In genomic region chr16:30921459-30921747, GRCh38 we compare ENCODE assay signal across 8 cellular contexts. TPM values are rescaled to one million over a fixed set of nuclear protein-coding genes. Genes with fewer than 3 reads are reported as not detected.
A peak's percentile ranks its signal among the peaks of the same experiment; 100 is the strongest.
DNase-seq lines count a peak whose midpoint lies in the region; ATAC-seq and TF ChIP-seq lines count a peak whose summit lies in the region.

No MANE protein-coding gene starts in this region.

- intact Hi-C loops in CD14-positive monocyte (cut with micrococcal nuclease) (loop anchor here (1.0 to 10.0 kb wide), 5 partner anchors 77 to 267 kb away; partner anchors contain the start of genes CFAP119 (in 1 of the 2), FBRS (in 1 of the 2), PRR14 (in 1 of the 2) and RNF40 (in 1 of the 2)), dorsolateral prefrontal cortex (cut with DNase I) (loop anchor here (1.0 to 10.0 kb wide), 8 partner anchors 23 to 264 kb away; partner anchors contain the start of genes CFAP119 (in 1 of the 2), FBRS (in 1 of the 2), RNF40 (in 1 of the 2) and SRCAP (in 1 of the 2))

- peak overlapping the region; percentile 13 for H3K18ac ChIP-seq in neuronal stem cell (ENCODE audit: low read length)

- no peak overlapping the region for H2BK5ac ChIP-seq in neuronal stem cell (ENCODE audit: low read length)

- no peak overlapping the region for H3K23ac ChIP-seq in neuronal stem cell (ENCODE audit: low read depth, low read length, poor library complexity)

- H3K27me3 Mint-ChIP-seq in CD14-positive monocyte (ENCODE audit: low read depth in 3 of 3): peaks cover 0 to under 1% (median 0%) of the 10 kb centered on the region in 3 donors

- peak overlapping the region; percentile 78 for H2BK12ac ChIP-seq in neuronal stem cell (ENCODE audit: low read length)

- H4K91ac ChIP-seq in neuronal stem cell (ENCODE audit: low read depth, low read length, poor library complexity): no peak overlapping the region

- no peak for DNase-seq in CD14-positive monocyte (ENCODE audit: low spot score)
- no peak for DNase-seq in NB4 (ENCODE audit: low read depth)
- no peak for DNase-seq in dorsolateral prefrontal cortex
- no peak for DNase-seq in neuronal stem cell (ENCODE audit: low spot score)
- no peak for DNase-seq in SJCRH30
- no peak for DNase-seq in T-helper 9 cell
- DNase-seq in NCI-H1417 (lab: John Stamatoyannopoulos, UW): no peak

- no peak overlapping the region for H3K14ac ChIP-seq in neuronal stem cell (ENCODE audit: low read length)

- no peak overlapping the region for H2BK120ac ChIP-seq in neuronal stem cell (ENCODE audit: low read depth, low read length)

- H3K4ac ChIP-seq in neuronal stem cell (ENCODE audit: low read length): no peak overlapping the region

- no peak for TF ChIP-seq CTCF in CD14-positive monocyte (IDR thresholded peaks at IDR 0.05)
- no peak for TF ChIP-seq CTCF in NB4 (IDR thresholded peaks at IDR 0.05; ENCODE audit: low read depth, low read length)
- TF ChIP-seq CTCF in dorsolateral prefrontal cortex (IDR thresholded peaks at IDR 0.05 in 54 of 56, conservative IDR thresholded peaks at IDR 0.05 in 2 of 56; ENCODE audit: low read depth in 1 of 56, partially characterized antibody in 56 of 56): no peak

- peak overlapping the region; percentile 24 for H3K4me2 ChIP-seq in neuronal stem cell (ENCODE audit: insufficient read depth, low read length, poor library complexity, severe bottlenecking)

- H4K8ac ChIP-seq in neuronal stem cell (ENCODE audit: low read depth, low read length): no peak overlapping the region

- H3K4me1 ChIP-seq in neuronal stem cell (ENCODE audit: control insufficient read depth in 2 of 2, insufficient read depth in 1 of 2, low read depth in 1 of 2, low read length in 2 of 2): peaks cover 7 to 8% of the 10 kb centered on the region in 2 donors
- H3K4me1 ChIP-seq in SJCRH30: no peaks in the 10 kb centered on the region

- no peak overlapping the region for H3K9ac ChIP-seq in neuronal stem cell (ENCODE audit: low read depth, low read length, poor library complexity)

- H3K4me3 Mint-ChIP-seq in CD14-positive monocyte: peak overlapping the region; percentile 94 to 100

- peaks cover 2% of the 10 kb centered on the region for H3K79me1 ChIP-seq in neuronal stem cell (ENCODE audit: low read depth, low read length)

- no peak for TF ChIP-seq POLR2A in NB4 (IDR thresholded peaks at IDR 0.05; ENCODE audit: extremely low read depth, insufficient read length)

- H3K9me3 Mint-ChIP-seq in CD14-positive monocyte: peaks cover 4 to 9% (median 6%) of the 10 kb centered on the region in 7 donors

- H3K27ac Mint-ChIP-seq in CD14-positive monocyte: peak overlapping the region in 6 of 7 donors; percentile 96 to 100 (median 100)

- ATAC-seq in HG03432 (IDR thresholded peaks at IDR 0.05; ENCODE audit: unreplicated experiment): no peak

- H3K9me3 ChIP-seq in neuronal stem cell (replicated peaks in 1 of 2; ENCODE audit: control insufficient read depth in 2 of 2, insufficient read depth in 1 of 2, low read depth in 1 of 2, low read length in 2 of 2) (no peaks in the 10 kb centered on the region), SJCRH30 (replicated peaks) (no peaks in the 10 kb centered on the region)

- H3K4me3 ChIP-seq in NB4 (ENCODE audit: low read depth, low read length): peak overlapping the region; percentile 60
- H3K4me3 ChIP-seq in dorsolateral prefrontal cortex: peak overlapping the region; percentile 31 to 88 (median 73)
- H3K4me3 ChIP-seq in neuronal stem cell (ENCODE audit: low read length in 2 of 2): no peak overlapping the region
- H3K4me3 ChIP-seq in SJCRH30: no peak overlapping the region

- H3K27ac ChIP-seq in dorsolateral prefrontal cortex (peak overlapping the region in 56 of 59 donors; percentile 12 to 100 (median 97)), neuronal stem cell (replicated peaks; ENCODE audit: low read length) (peak overlapping the region; percentile 36), SJCRH30 (no peak overlapping the region)

- H2BK15ac ChIP-seq in neuronal stem cell (ENCODE audit: low read length): peak overlapping the region; percentile 87

- H3K36me3 ChIP-seq in neuronal stem cell (replicated peaks in 1 of 2; ENCODE audit: control insufficient read depth in 2 of 2, insufficient read depth in 2 of 2, low read length in 2 of 2) (peaks cover 5 to 13% of the 10 kb centered on the region in 2 donors), SJCRH30 (no peaks in the 10 kb centered on the region)

- no peak overlapping the region for H2AK5ac ChIP-seq in neuronal stem cell (ENCODE audit: low read depth, low read length)

- H3K4me1 Mint-ChIP-seq in CD14-positive monocyte: peaks cover 29% of the 10 kb centered on the region

- no CpG with 5 or more reads among the region's 6 CpGs for WGBS in neuronal stem cell (ENCODE audit: extremely low coverage in 2 of 2, insufficient read length in 2 of 2, insufficient replicate concordance in 1 of 2), 2 donors

- peaks cover 4 to 7% of the 10 kb centered on the region in 2 donors for H3K36me3 Mint-ChIP-seq in CD14-positive monocyte

- H3K27me3 ChIP-seq in dorsolateral prefrontal cortex (no peaks in the 10 kb centered on the region), neuronal stem cell (ENCODE audit: control insufficient read depth in 3 of 3, insufficient read depth in 3 of 3, low read depth in 1 of 3, low read length in 3 of 3) (no peaks in the 10 kb centered on the region), SJCRH30 (no peaks in the 10 kb centered on the region)

- peak overlapping the region; percentile 66 for H2AFZ ChIP-seq in neuronal stem cell (ENCODE audit: low read length)

RNA-seq across cellular contexts. Expression of gene FBXL19, which starts 2.0 kb away (rescaled TPM):
- polyA plus RNA-seq in CD14-positive monocyte: under 1 TPM in 1 of 2 donors, not detected in 1; 0.14 TPM
- total RNA-seq in dorsolateral prefrontal cortex: 10 to 100 TPM; 23.5 to 84.8 (median 52.1) TPM
- 60.7 TPM for polyA plus RNA-seq in neuronal stem cell (2013, experiment 1 of 2)
- 57.8 TPM for polyA plus RNA-seq in neuronal stem cell (2013, experiment 2 of 2)
- 14.2 and 14.4 TPM in 2 replicates for total RNA-seq in SJCRH30 (2014; rRNA removed; shearing (Covaris generic))

RNA-seq across cellular contexts. Expression of gene CTF1, which starts 25.0 kb away (rescaled TPM):
- polyA plus RNA-seq in CD14-positive monocyte: not detected
- total RNA-seq in dorsolateral prefrontal cortex: 1 to 10 TPM in 119 of 120 experiments, under 1 TPM in 1; 0.90 to 9.9 (median 3.1) TPM
- polyA plus RNA-seq in neuronal stem cell (2013, experiment 1 of 2): 3.7 TPM
- 4.2 TPM for polyA plus RNA-seq in neuronal stem cell (2013, experiment 2 of 2)
- total RNA-seq in SJCRH30 (2014; rRNA removed; shearing (Covaris generic)): 1.3 and 1.4 TPM in 2 replicates

RNA-seq across cellular contexts. Expression of gene ORAI3, which starts 27.5 kb away (rescaled TPM):
- polyA plus RNA-seq in CD14-positive monocyte: 10 to 100 TPM; 76.8 to 80.3 TPM
- total RNA-seq in dorsolateral prefrontal cortex: 10 to 100 TPM in 42 of 120 experiments, 1 to 10 TPM in 78; 4.7 to 19.1 (median 9.1) TPM
- polyA plus RNA-seq in neuronal stem cell (2013, experiment 1 of 2): 16.7 TPM
- polyA plus RNA-seq in neuronal stem cell (2013, experiment 2 of 2): 16.5 TPM
- 4.0 and 7.0 TPM in 2 replicates for total RNA-seq in SJCRH30 (2014; rRNA removed; shearing (Covaris generic))

RNA-seq across cellular contexts. Expression of gene BCL7C, which starts 27.5 kb away (rescaled TPM):
- polyA plus RNA-seq in CD14-positive monocyte: 10 to 100 TPM; 17.4 to 19.1 TPM
- total RNA-seq in dorsolateral prefrontal cortex: 10 to 100 TPM in 118 of 120 experiments, 1 to 10 TPM in 2; 8.8 to 28.1 (median 15.6) TPM
- polyA plus RNA-seq in neuronal stem cell (2013, experiment 1 of 2): 27.1 TPM
- polyA plus RNA-seq in neuronal stem cell (2013, experiment 2 of 2): 26.1 TPM
- 28.1 and 30.3 TPM in 2 replicates for total RNA-seq in SJCRH30 (2014; rRNA removed; shearing (Covaris generic))

RNA-seq across cellular contexts. Expression of gene SETD1A, which starts 36.2 kb away (rescaled TPM):
- 1 to 10 TPM in 1 of 2 donors, under 1 TPM in 1; 0.16 to 1.3 TPM for polyA plus RNA-seq in CD14-positive monocyte
- total RNA-seq in dorsolateral prefrontal cortex: 10 to 100 TPM; 13.3 to 28.5 (median 17.9) TPM
- polyA plus RNA-seq in neuronal stem cell (2013, experiment 1 of 2): 16.0 TPM
- polyA plus RNA-seq in neuronal stem cell (2013, experiment 2 of 2): 15.3 TPM
- total RNA-seq in SJCRH30 (2014; rRNA removed; shearing (Covaris generic)): 8.9 TPM in 2 replicates

Comparison
In these comparisons a context has a peak if more than half of its experiments do, and no peak if none do; other contexts are left out.
1. H3K4me3 ChIP-seq: peak in NB4 (single experiment) and dorsolateral prefrontal cortex (59 of 59); none in neuronal stem cell (0 of 2) and SJCRH30 (single experiment).